Comparison of ENCODE assay signal across 1 cellular context in the genomic region with DNA sequence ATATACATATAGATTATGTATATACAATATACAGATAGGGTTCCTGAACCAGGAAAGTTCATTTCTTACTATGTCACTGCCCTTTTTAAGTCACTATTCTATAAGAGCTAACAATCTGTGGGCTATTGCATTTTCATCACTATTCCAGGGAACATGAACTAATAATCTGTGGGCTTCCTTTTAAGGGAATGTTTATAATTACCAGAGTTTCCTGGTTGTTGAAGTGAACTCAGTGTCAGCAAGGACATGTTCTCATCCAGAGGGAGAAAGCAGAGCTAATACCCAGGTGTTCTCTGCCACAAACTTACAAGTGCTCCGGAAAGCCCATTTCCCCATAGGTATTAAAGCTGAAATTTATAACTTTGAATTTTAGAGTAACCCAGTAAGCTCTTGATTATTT.
TF ChIP-seq lines count a peak whose summit lies in the region.

No MANE protein-coding gene starts in this region.

TF ChIP-seq in HepG2, 621 proteins besides CTCF, POLR2A, EP300 and RAD21:
- TF ChIP-seq ASH2L (IDR thresholded peaks at IDR 0.05; ENCODE audit: insufficient read length, low read depth, low read length), result no peak
- no peak for TF ChIP-seq HNF4G (IDR thresholded peaks at IDR 0.05; ENCODE audit: borderline replicate concordance, low read depth, low read length)
- TF ChIP-seq HNF4G (CRISPR knock-in tag; IDR thresholded peaks at IDR 0.05; ENCODE audit: borderline replicate concordance, low read depth), result no peak
- TF ChIP-seq MATR3 (CRISPR knock-in tag; IDR thresholded peaks at IDR 0.05), result no peak
- no peak for TF ChIP-seq GMEB1 (CRISPR knock-in tag; IDR thresholded peaks at IDR 0.05; ENCODE audit: borderline replicate concordance)
- no peak for TF ChIP-seq LBX2 (CRISPR knock-in tag; IDR thresholded peaks at IDR 0.05; ENCODE audit: borderline replicate concordance)
- no peak for TF ChIP-seq NFRKB (IDR thresholded peaks at IDR 0.05)
- TF ChIP-seq SOX6 (IDR thresholded peaks at IDR 0.05), result no peak
- no peak for TF ChIP-seq SOX6 (CRISPR knock-in tag; IDR thresholded peaks at IDR 0.05)
- no peak for TF ChIP-seq ZFP36L1 (CRISPR knock-in tag; IDR thresholded peaks at IDR 0.05)
- TF ChIP-seq ZNF564 (CRISPR knock-in tag; IDR thresholded peaks at IDR 0.05), result no peak
- no peak for TF ChIP-seq FOXA1 (IDR thresholded peaks at IDR 0.05)
- TF ChIP-seq FOXA1 (CRISPR knock-in tag; IDR thresholded peaks at IDR 0.05), result no peak
- no peak for TF ChIP-seq BCL6 (CRISPR knock-in tag; IDR thresholded peaks at IDR 0.05)
- TF ChIP-seq, protein P1, sequence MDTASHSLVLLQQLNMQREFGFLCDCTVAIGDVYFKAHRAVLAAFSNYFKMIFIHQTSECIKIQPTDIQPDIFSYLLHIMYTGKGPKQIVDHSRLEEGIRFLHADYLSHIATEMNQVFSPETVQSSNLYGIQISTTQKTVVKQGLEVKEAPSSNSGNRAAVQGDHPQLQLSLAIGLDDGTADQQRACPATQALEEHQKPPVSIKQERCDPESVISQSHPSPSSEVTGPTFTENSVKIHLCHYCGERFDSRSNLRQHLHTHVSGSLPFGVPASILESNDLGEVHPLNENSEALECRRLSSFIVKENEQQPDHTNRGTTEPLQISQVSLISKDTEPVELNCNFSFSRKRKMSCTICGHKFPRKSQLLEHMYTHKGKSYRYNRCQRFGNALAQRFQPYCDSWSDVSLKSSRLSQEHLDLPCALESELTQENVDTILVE (CRISPR knock-in tag; IDR thresholded peaks at IDR 0.05), result no peak
- TF ChIP-seq MZF1 (CRISPR knock-in tag; IDR thresholded peaks at IDR 0.05; ENCODE audit: borderline replicate concordance), result no peak
- TF ChIP-seq MIER2 (CRISPR knock-in tag; IDR thresholded peaks at IDR 0.05), result no peak
- TF ChIP-seq, protein P2, sequence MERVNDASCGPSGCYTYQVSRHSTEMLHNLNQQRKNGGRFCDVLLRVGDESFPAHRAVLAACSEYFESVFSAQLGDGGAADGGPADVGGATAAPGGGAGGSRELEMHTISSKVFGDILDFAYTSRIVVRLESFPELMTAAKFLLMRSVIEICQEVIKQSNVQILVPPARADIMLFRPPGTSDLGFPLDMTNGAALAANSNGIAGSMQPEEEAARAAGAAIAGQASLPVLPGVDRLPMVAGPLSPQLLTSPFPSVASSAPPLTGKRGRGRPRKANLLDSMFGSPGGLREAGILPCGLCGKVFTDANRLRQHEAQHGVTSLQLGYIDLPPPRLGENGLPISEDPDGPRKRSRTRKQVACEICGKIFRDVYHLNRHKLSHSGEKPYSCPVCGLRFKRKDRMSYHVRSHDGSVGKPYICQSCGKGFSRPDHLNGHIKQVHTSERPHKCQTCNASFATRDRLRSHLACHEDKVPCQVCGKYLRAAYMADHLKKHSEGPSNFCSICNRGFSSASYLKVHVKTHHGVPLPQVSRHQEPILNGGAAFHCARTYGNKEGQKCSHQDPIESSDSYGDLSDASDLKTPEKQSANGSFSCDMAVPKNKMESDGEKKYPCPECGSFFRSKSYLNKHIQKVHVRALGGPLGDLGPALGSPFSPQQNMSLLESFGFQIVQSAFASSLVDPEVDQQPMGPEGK (CRISPR knock-in tag; IDR thresholded peaks at IDR 0.05), result no peak
- TF ChIP-seq, protein P3, sequence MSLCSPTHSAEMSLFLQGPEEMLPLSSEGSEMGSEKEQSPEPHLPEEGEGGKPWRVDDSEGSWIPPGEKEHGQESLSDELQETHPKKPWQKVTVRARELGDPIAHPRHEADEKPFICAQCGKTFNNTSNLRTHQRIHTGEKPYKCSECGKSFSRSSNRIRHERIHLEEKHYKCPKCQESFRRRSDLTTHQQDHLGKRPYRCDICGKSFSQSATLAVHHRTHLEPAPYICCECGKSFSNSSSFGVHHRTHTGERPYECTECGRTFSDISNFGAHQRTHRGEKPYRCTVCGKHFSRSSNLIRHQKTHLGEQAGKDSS (CRISPR knock-in tag; IDR thresholded peaks at IDR 0.05; ENCODE audit: borderline replicate concordance, low read depth), result no peak
- TF ChIP-seq NFE2L1 (CRISPR knock-in tag; IDR thresholded peaks at IDR 0.05; ENCODE audit: borderline replicate concordance), result no peak
- TF ChIP-seq ZNF607 (CRISPR knock-in tag; IDR thresholded peaks at IDR 0.05; ENCODE audit: borderline replicate concordance), result no peak
- no peak for TF ChIP-seq TBX2 (CRISPR knock-in tag; IDR thresholded peaks at IDR 0.05; ENCODE audit: borderline replicate concordance)
- TF ChIP-seq ETV6 (CRISPR knock-in tag; conservative IDR thresholded peaks at IDR 0.05), result no peak
